Comparison of ENCODE assay signal across 1 cellular context in genomic region chr1:1307908-1308755, GRCh38.
TF ChIP-seq lines count a peak whose summit lies in the region.

A gene with protein sequence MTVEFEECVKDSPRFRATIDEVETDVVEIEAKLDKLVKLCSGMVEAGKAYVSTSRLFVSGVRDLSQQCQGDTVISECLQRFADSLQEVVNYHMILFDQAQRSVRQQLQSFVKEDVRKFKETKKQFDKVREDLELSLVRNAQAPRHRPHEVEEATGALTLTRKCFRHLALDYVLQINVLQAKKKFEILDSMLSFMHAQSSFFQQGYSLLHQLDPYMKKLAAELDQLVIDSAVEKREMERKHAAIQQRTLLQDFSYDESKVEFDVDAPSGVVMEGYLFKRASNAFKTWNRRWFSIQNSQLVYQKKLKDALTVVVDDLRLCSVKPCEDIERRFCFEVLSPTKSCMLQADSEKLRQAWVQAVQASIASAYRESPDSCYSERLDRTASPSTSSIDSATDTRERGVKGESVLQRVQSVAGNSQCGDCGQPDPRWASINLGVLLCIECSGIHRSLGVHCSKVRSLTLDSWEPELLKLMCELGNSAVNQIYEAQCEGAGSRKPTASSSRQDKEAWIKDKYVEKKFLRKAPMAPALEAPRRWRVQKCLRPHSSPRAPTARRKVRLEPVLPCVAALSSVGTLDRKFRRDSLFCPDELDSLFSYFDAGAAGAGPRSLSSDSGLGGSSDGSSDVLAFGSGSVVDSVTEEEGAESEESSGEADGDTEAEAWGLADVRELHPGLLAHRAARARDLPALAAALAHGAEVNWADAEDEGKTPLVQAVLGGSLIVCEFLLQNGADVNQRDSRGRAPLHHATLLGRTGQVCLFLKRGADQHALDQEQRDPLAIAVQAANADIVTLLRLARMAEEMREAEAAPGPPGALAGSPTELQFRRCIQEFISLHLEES (minus strand): TSS chr1:1307930. CDS start chr1:1307815, 115 bp downstream.
PUSL1 (plus strand) TSS chr1:1308597; CDS start chr1:1308644, 47 bp downstream.

TF ChIP-seq in HepG2, 621 proteins besides CTCF, POLR2A, EP300 and RAD21 (continued from another document and continues in another):
- peak; percentile 52; the same call in 1 of the 2 replicates for TF ChIP-seq E2F5 (CRISPR knock-in tag; conservative IDR thresholded peaks at IDR 0.05)
- TF ChIP-seq ZNF660 (CRISPR knock-in tag; IDR thresholded peaks at IDR 0.05; ENCODE audit: borderline replicate concordance, low read depth): no peak
- TF ChIP-seq ZNF253 (CRISPR knock-in tag; IDR thresholded peaks at IDR 0.05; ENCODE audit: borderline replicate concordance): no peak
- no peak for TF ChIP-seq MTF2 (CRISPR knock-in tag; IDR thresholded peaks at IDR 0.05; ENCODE audit: borderline replicate concordance)
- TF ChIP-seq FOSL1 (CRISPR knock-in tag; IDR thresholded peaks at IDR 0.05; ENCODE audit: borderline replicate concordance): no peak
- TF ChIP-seq ZNF333 (CRISPR knock-in tag; IDR thresholded peaks at IDR 0.05; ENCODE audit: borderline replicate concordance): no peak
- no peak for TF ChIP-seq RFX1 (IDR thresholded peaks at IDR 0.05)
- no peak for TF ChIP-seq ZBTB49 (CRISPR knock-in tag; IDR thresholded peaks at IDR 0.05; ENCODE audit: borderline replicate concordance)
- no peak for TF ChIP-seq RFX3 (CRISPR knock-in tag; IDR thresholded peaks at IDR 0.05)
- no peak for TF ChIP-seq ZNF296 (CRISPR knock-in tag; conservative IDR thresholded peaks at IDR 0.05)
- TF ChIP-seq ZFX (CRISPR knock-in tag; IDR thresholded peaks at IDR 0.05; ENCODE audit: low read depth): peak; percentile 48
- TF ChIP-seq MED8 (CRISPR knock-in tag; IDR thresholded peaks at IDR 0.05; ENCODE audit: insufficient replicate concordance): peak; percentile 6
- no peak for TF ChIP-seq HOXA9 (CRISPR knock-in tag; IDR thresholded peaks at IDR 0.05; ENCODE audit: borderline replicate concordance)
- TF ChIP-seq ZNF180 (CRISPR knock-in tag; IDR thresholded peaks at IDR 0.05; ENCODE audit: borderline replicate concordance, low read depth): no peak
- TF ChIP-seq ZNF644 (CRISPR knock-in tag; IDR thresholded peaks at IDR 0.05; ENCODE audit: low read depth): no peak
- TF ChIP-seq ZIK1 (CRISPR knock-in tag; IDR thresholded peaks at IDR 0.05; ENCODE audit: borderline replicate concordance, low read depth): peak; percentile 57
- TF ChIP-seq NONO (IDR thresholded peaks at IDR 0.05): no peak
- TF ChIP-seq NONO (CRISPR knock-in tag; conservative IDR thresholded peaks at IDR 0.05): peak; percentile 45; the same call in 1 of the 2 replicates
- TF ChIP-seq, protein P1, sequence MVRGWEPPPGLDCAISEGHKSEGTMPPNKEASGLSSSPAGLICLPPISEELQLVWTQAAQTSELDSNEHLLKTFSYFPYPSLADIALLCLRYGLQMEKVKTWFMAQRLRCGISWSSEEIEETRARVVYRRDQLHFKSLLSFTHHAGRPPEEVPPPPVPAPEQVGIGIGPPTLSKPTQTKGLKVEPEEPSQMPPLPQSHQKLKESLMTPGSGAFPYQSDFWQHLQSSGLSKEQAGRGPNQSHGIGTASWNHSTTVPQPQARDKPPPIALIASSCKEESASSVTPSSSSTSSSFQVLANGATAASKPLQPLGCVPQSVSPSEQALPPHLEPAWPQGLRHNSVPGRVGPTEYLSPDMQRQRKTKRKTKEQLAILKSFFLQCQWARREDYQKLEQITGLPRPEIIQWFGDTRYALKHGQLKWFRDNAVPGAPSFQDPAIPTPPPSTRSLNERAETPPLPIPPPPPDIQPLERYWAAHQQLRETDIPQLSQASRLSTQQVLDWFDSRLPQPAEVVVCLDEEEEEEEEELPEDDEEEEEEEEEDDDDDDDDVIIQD (CRISPR knock-in tag; IDR thresholded peaks at IDR 0.05; ENCODE audit: low read depth): no peak
- no peak for TF ChIP-seq ZNF451 (CRISPR knock-in tag; IDR thresholded peaks at IDR 0.05)
- TF ChIP-seq ZBTB10 (CRISPR knock-in tag; IDR thresholded peaks at IDR 0.05; ENCODE audit: borderline replicate concordance): peak; percentile 84
- TF ChIP-seq, protein P2, sequence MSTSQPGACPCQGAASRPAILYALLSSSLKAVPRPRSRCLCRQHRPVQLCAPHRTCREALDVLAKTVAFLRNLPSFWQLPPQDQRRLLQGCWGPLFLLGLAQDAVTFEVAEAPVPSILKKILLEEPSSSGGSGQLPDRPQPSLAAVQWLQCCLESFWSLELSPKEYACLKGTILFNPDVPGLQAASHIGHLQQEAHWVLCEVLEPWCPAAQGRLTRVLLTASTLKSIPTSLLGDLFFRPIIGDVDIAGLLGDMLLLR (CRISPR knock-in tag; IDR thresholded peaks at IDR 0.05): peak; percentile 10; the same call in 1 of the 2 replicates
- TF ChIP-seq EEA1 (CRISPR knock-in tag; IDR thresholded peaks at IDR 0.05; ENCODE audit: borderline replicate concordance): no peak
- peak; percentile 89 for TF ChIP-seq ZNF772 (CRISPR knock-in tag; IDR thresholded peaks at IDR 0.05)
- TF ChIP-seq SP140L (CRISPR knock-in tag; IDR thresholded peaks at IDR 0.05; ENCODE audit: borderline replicate concordance): no peak
- TF ChIP-seq WIZ (CRISPR knock-in tag; IDR thresholded peaks at IDR 0.05): no peak
- TF ChIP-seq ZNF629 (CRISPR knock-in tag; conservative IDR thresholded peaks at IDR 0.05): peak; percentile 14; the same call in 1 of the 2 replicates
- peak; percentile 90; the same call in 2 of the 3 replicates for TF ChIP-seq MXI1 (IDR thresholded peaks at IDR 0.05; ENCODE audit: borderline replicate concordance, low read depth, low read length)
- peak; percentile 99 for TF ChIP-seq TGIF2 (CRISPR knock-in tag; IDR thresholded peaks at IDR 0.05)
- 0 out of 2 replicates have a peak, but pooled peaks have one; percentile 27 for TF ChIP-seq ZNF766 (CRISPR knock-in tag; IDR thresholded peaks at IDR 0.05; ENCODE audit: borderline replicate concordance)
- no peak for TF ChIP-seq NFE2 (CRISPR knock-in tag; IDR thresholded peaks at IDR 0.05)
- TF ChIP-seq E2F1 (CRISPR knock-in tag; IDR thresholded peaks at IDR 0.05): peak; percentile 68
- TF ChIP-seq, protein P3, sequence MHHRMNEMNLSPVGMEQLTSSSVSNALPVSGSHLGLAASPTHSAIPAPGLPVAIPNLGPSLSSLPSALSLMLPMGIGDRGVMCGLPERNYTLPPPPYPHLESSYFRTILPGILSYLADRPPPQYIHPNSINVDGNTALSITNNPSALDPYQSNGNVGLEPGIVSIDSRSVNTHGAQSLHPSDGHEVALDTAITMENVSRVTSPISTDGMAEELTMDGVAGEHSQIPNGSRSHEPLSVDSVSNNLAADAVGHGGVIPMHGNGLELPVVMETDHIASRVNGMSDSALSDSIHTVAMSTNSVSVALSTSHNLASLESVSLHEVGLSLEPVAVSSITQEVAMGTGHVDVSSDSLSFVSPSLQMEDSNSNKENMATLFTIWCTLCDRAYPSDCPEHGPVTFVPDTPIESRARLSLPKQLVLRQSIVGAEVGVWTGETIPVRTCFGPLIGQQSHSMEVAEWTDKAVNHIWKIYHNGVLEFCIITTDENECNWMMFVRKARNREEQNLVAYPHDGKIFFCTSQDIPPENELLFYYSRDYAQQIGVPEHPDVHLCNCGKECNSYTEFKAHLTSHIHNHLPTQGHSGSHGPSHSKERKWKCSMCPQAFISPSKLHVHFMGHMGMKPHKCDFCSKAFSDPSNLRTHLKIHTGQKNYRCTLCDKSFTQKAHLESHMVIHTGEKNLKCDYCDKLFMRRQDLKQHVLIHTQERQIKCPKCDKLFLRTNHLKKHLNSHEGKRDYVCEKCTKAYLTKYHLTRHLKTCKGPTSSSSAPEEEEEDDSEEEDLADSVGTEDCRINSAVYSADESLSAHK (CRISPR knock-in tag; IDR thresholded peaks at IDR 0.05; ENCODE audit: borderline replicate concordance): no peak
- TF ChIP-seq SATB2 (CRISPR knock-in tag; IDR thresholded peaks at IDR 0.05): no peak
- no peak for TF ChIP-seq ZFP36L2 (CRISPR knock-in tag; IDR thresholded peaks at IDR 0.05)
- TF ChIP-seq ZNF225 (CRISPR knock-in tag; IDR thresholded peaks at IDR 0.05): no peak
- TF ChIP-seq FLYWCH1 (CRISPR knock-in tag; IDR thresholded peaks at IDR 0.05): no peak
- TF ChIP-seq HDAC1 (CRISPR knock-in tag; IDR thresholded peaks at IDR 0.05): peak; percentile 70
- TF ChIP-seq, protein P4, sequence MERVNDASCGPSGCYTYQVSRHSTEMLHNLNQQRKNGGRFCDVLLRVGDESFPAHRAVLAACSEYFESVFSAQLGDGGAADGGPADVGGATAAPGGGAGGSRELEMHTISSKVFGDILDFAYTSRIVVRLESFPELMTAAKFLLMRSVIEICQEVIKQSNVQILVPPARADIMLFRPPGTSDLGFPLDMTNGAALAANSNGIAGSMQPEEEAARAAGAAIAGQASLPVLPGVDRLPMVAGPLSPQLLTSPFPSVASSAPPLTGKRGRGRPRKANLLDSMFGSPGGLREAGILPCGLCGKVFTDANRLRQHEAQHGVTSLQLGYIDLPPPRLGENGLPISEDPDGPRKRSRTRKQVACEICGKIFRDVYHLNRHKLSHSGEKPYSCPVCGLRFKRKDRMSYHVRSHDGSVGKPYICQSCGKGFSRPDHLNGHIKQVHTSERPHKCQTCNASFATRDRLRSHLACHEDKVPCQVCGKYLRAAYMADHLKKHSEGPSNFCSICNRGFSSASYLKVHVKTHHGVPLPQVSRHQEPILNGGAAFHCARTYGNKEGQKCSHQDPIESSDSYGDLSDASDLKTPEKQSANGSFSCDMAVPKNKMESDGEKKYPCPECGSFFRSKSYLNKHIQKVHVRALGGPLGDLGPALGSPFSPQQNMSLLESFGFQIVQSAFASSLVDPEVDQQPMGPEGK (CRISPR knock-in tag; IDR thresholded peaks at IDR 0.05): peak; percentile 37
- 0 out of 2 replicates have a peak, but pooled peaks have one; percentile 15 for TF ChIP-seq ZNF850 (CRISPR knock-in tag; conservative IDR thresholded peaks at IDR 0.05)
- TF ChIP-seq IKZF4 (CRISPR knock-in tag; IDR thresholded peaks at IDR 0.05; ENCODE audit: borderline replicate concordance, low read depth, not compliant biosample characterization): peak; percentile 52
- no peak for TF ChIP-seq ESRRA (CRISPR knock-in tag; IDR thresholded peaks at IDR 0.05; ENCODE audit: low read depth)
- peak; percentile 70; the same call in 1 of the 2 replicates for TF ChIP-seq MAZ (IDR thresholded peaks at IDR 0.05; ENCODE audit: borderline replicate concordance, low read depth, low read length)
- peak; percentile 88 for TF ChIP-seq MAZ (CRISPR knock-in tag; IDR thresholded peaks at IDR 0.05; ENCODE audit: low read depth)
- TF ChIP-seq REL (CRISPR knock-in tag; conservative IDR thresholded peaks at IDR 0.05): peak; percentile 36; the same call in 1 of the 2 replicates
- peak; percentile 25; the same call in 1 of the 2 replicates for TF ChIP-seq ZBTB21 (CRISPR knock-in tag; IDR thresholded peaks at IDR 0.05)
- no peak for TF ChIP-seq MIER3 (CRISPR knock-in tag; IDR thresholded peaks at IDR 0.05; ENCODE audit: borderline replicate concordance)
- TF ChIP-seq ELF4 (CRISPR knock-in tag; IDR thresholded peaks at IDR 0.05; ENCODE audit: borderline replicate concordance): 0 out of 2 replicates have a peak, but pooled peaks have one; percentile 24
- no peak; the same call in 1 of the 2 replicates for TF ChIP-seq ZNF558 (CRISPR knock-in tag; IDR thresholded peaks at IDR 0.05; ENCODE audit: borderline replicate concordance)
- TF ChIP-seq ZNF83 (CRISPR knock-in tag; IDR thresholded peaks at IDR 0.05; ENCODE audit: borderline replicate concordance): no peak
- no peak for TF ChIP-seq ZNF329 (CRISPR knock-in tag; IDR thresholded peaks at IDR 0.05; ENCODE audit: low read depth)
- TF ChIP-seq ZNF547 (CRISPR knock-in tag; IDR thresholded peaks at IDR 0.05): no peak
- TF ChIP-seq DNMT1 (CRISPR knock-in tag; IDR thresholded peaks at IDR 0.05): no peak
- TF ChIP-seq ZSCAN31 (CRISPR knock-in tag; IDR thresholded peaks at IDR 0.05; ENCODE audit: low read depth): no peak; the same call in 1 of the 2 replicates
